Comparison of ENCODE assay signal across 16 cellular contexts in genomic region chr21:39634507-39634906, GRCh38. TPM values are rescaled to one million over a fixed set of nuclear protein-coding genes. Genes with fewer than 3 reads are reported as not detected.
A peak's percentile ranks its signal among the peaks of the same experiment; 100 is the strongest.
DNase-seq lines count a peak whose midpoint lies in the region; ATAC-seq and TF ChIP-seq lines count a peak whose summit lies in the region.
"Had no signal": no experiment of that assay in that cellular context is flagged by ENCODE, and none has a peak within 500 bp of the region (broad histone marks: within the 10 kb centered on the region; RNA-seq: fewer than 3 reads in every experiment).

No MANE protein-coding gene starts in this region.

- H3K4me1 ChIP-seq in GM23248 (ENCODE audit: insufficient read depth) (peaks cover 29% of the 10 kb centered on the region), SJCRH30 (peaks cover 67% of the 10 kb centered on the region), osteoblast (ENCODE audit: insufficient read depth, low read length) (peaks cover 33% of the 10 kb centered on the region), GM23338 (ENCODE audit: insufficient read depth) (peaks cover 62% of the 10 kb centered on the region)

- H3K27ac ChIP-seq in GM23248 (peak overlapping the region; percentile 80; the same call in 1 of the 2 replicates), SJCRH30 (peak overlapping the region; percentile 54), epithelial cell of prostate (peak overlapping the region; percentile 96), osteoblast (ENCODE audit: low read depth, low read length) (peak overlapping the region; percentile 90), GM23338 (ENCODE audit: low read depth) (no peak overlapping the region)
- H3K27ac ChIP-seq: HL-60 had no signal

- no peak overlapping the region for H3K4me3 Mint-ChIP-seq in GM23338
- no peak overlapping the region for H3K4me3 Mint-ChIP-seq in activated CD4-positive, alpha-beta memory T cell treated with anti-CD3 and anti-CD28 coated beads for 36 hours
- H3K4me3 Mint-ChIP-seq: CD14-positive monocyte had no signal

- H3K4me1 Mint-ChIP-seq in GM23338 = peaks cover 81% of the 10 kb centered on the region
- no peaks in the 10 kb centered on the region for H3K4me1 Mint-ChIP-seq in activated CD4-positive, alpha-beta memory T cell treated with anti-CD3 and anti-CD28 coated beads for 36 hours (ENCODE audit: low read depth)
- H3K4me1 Mint-ChIP-seq: CD14-positive monocyte had no signal

- H4K20me1 ChIP-seq in GM23248 (ENCODE audit: insufficient read depth) = no peaks in the 10 kb centered on the region
- no peaks in the 10 kb centered on the region for H4K20me1 ChIP-seq in osteoblast (ENCODE audit: insufficient read depth, low read length)
- H4K20me1 ChIP-seq in GM23338 (replicated peaks; ENCODE audit: insufficient read depth) = no peaks in the 10 kb centered on the region; the same call in 1 of the 2 replicates

- 84 to 89% methylated on average over 10 of the region's 10 CpGs for WGBS in GM23248 (ENCODE audit: low coverage in 1 of 2, low lambda C conversion rate in 2 of 2, missing lambda C conversion rate in 2 of 2), 2 experiments

- H3K36me3 Mint-ChIP-seq in GM23338 (ENCODE audit: low read depth) = peaks cover 42% of the 10 kb centered on the region
- H3K36me3 Mint-ChIP-seq in activated CD4-positive, alpha-beta memory T cell treated with anti-CD3 and anti-CD28 coated beads for 36 hours = no peaks in the 10 kb centered on the region
- H3K36me3 Mint-ChIP-seq: CD14-positive monocyte had no signal

- peaks cover 19% of the 10 kb centered on the region for H3K27me3 Mint-ChIP-seq in GM23338 (ENCODE audit: insufficient read depth, low read depth, poor library complexity)
- peaks cover 4% of the 10 kb centered on the region for H3K27me3 Mint-ChIP-seq in activated CD4-positive, alpha-beta memory T cell treated with anti-CD3 and anti-CD28 coated beads for 36 hours

- no peak overlapping the region for H3K9ac ChIP-seq in GM23248

- in situ Hi-C loops in GM23248 (cut with MboI) = no loop called here

- POLR2A ChIA-PET in activated CD4-positive, alpha-beta memory T cell treated with anti-CD3 and anti-CD28 coated beads for 36 hours (lab: Charles Lee) = no interaction called here

- DNase-seq in GM23248 = no peak
- no peak for DNase-seq in SJCRH30
- DNase-seq in epithelial cell of prostate (ENCODE audit: low read depth, low spot score) = no peak
- no peak for DNase-seq in osteoblast (ENCODE audit: insufficient read length, low spot score, missing footprints)
- DNase-seq in GM23338 (ENCODE audit: low spot score) = no peak
- no peak for DNase-seq in activated CD4-positive, alpha-beta memory T cell treated with anti-CD3 and anti-CD28 coated beads for 36 hours
- DNase-seq in A172 (ENCODE audit: low spot score) = no peak
- DNase-seq: Caco-2, NCI-H1417, NCI-H1930, NCI-H446, NCI-H69 had no signal

- TF ChIP-seq CTCF in osteoblast (IDR thresholded peaks at IDR 0.05; ENCODE audit: extremely low read depth, low read depth, low read length) (no peak), GM23338 (conservative IDR thresholded peaks at IDR 0.05; ENCODE audit: low read depth in 2 of 2) (no peak)

- H3K4me3 ChIP-seq in GM23248 (no peak overlapping the region), SJCRH30 (no peak overlapping the region), osteoblast (ENCODE audit: insufficient read depth, low read length) (no peak overlapping the region), GM23338 (no peak overlapping the region)

- H3K27me3 ChIP-seq in GM23248 (replicated peaks; ENCODE audit: insufficient read depth) (no peaks in the 10 kb centered on the region), SJCRH30 (no peaks in the 10 kb centered on the region), osteoblast (ENCODE audit: insufficient read depth, low read length) (no peaks in the 10 kb centered on the region), GM23338 (ENCODE audit: insufficient read depth) (no peaks in the 10 kb centered on the region)

- no peaks in the 10 kb centered on the region for H3K9me3 ChIP-seq in GM23248 (ENCODE audit: low read depth)
- no peaks in the 10 kb centered on the region for H3K9me3 ChIP-seq in SJCRH30 (replicated peaks)
- H3K9me3 ChIP-seq in osteoblast (ENCODE audit: low read depth, low read length) = no peaks in the 10 kb centered on the region
- H3K9me3 ChIP-seq: Caco-2 had no signal

- no peaks in the 10 kb centered on the region for H3K79me2 ChIP-seq in GM23248 (ENCODE audit: insufficient read depth)
- no peaks in the 10 kb centered on the region for H3K79me2 ChIP-seq in osteoblast (ENCODE audit: insufficient read depth, low read length)
- H3K79me2 ChIP-seq in GM23338 (replicated peaks; ENCODE audit: insufficient read depth) = peaks cover 100% of the 10 kb centered on the region

- H2AFZ ChIP-seq in GM23248 = no peak overlapping the region
- peak overlapping the region; percentile 70 for H2AFZ ChIP-seq in osteoblast (ENCODE audit: low read length)
- no peak overlapping the region for H2AFZ ChIP-seq in GM23338

- no peaks in the 10 kb centered on the region for H3K9me3 Mint-ChIP-seq in GM23338
- no peaks in the 10 kb centered on the region for H3K9me3 Mint-ChIP-seq in activated CD4-positive, alpha-beta memory T cell treated with anti-CD3 and anti-CD28 coated beads for 36 hours

- no peaks in the 10 kb centered on the region for H3K36me3 ChIP-seq in GM23248 (ENCODE audit: low read depth)
- H3K36me3 ChIP-seq in SJCRH30 = no peaks in the 10 kb centered on the region
- H3K36me3 ChIP-seq in osteoblast (ENCODE audit: insufficient read depth, low read length) = no peaks in the 10 kb centered on the region
- no peaks in the 10 kb centered on the region for H3K36me3 ChIP-seq in GM23338 (ENCODE audit: insufficient read depth)

- intact Hi-C loops in activated CD4-positive, alpha-beta memory T cell treated with anti-CD3 and anti-CD28 coated beads for 36 hours (cut with micrococcal nuclease) = no loop called here

- H3F3A ChIP-seq in GM23248 (ENCODE audit: insufficient read depth) (peaks cover 17% of the 10 kb centered on the region; the same call in 1 of the 2 replicates), GM23338 (replicated peaks; ENCODE audit: low read depth) (peaks cover 10% of the 10 kb centered on the region; the same call in 1 of the 2 replicates)

- ATAC-seq in GM23338 = no peak
- no peak for ATAC-seq in activated CD4-positive, CD25-positive, alpha-beta regulatory T cell treated with anti-CD3 and anti-CD28 coated beads, Interleukin-2, amount 50 U/mL, for 24 hours

- CTCF ChIA-PET in activated CD4-positive, alpha-beta memory T cell treated with anti-CD3 and anti-CD28 coated beads for 36 hours (lab: Charles Lee) = no interaction called here

- no peak overlapping the region for H3K27ac Mint-ChIP-seq in GM23338
- no peak overlapping the region for H3K27ac Mint-ChIP-seq in activated CD4-positive, alpha-beta memory T cell treated with anti-CD3 and anti-CD28 coated beads for 36 hours
- H3K27ac Mint-ChIP-seq: CD14-positive monocyte had no signal

- H3K9me2 ChIP-seq in GM23248 (ENCODE audit: insufficient read depth) = no peaks in the 10 kb centered on the region
- peaks cover 16% of the 10 kb centered on the region; the same call in 1 of the 2 replicates for H3K9me2 ChIP-seq in GM23338 (ENCODE audit: insufficient read depth)

- H3K4me2 ChIP-seq in GM23248 (ENCODE audit: unreplicated experiment) (no peak overlapping the region), osteoblast (ENCODE audit: insufficient read depth, low read length) (peak overlapping the region; percentile 62), GM23338 (no peak overlapping the region)

RNA-seq across cellular contexts. Expression of gene B3GALT5, which starts 21.8 kb away (rescaled TPM):
- not detected in 2 replicates for total RNA-seq in GM23248 (2014; rRNA removed; shearing (Covaris generic))
- not detected in 2 replicates for polyA plus RNA-seq in GM23248 (2016; fragmentation: Nextera tagmentation; extraction: Ambion mirVana)
- total RNA-seq in SJCRH30 (2014; rRNA removed; shearing (Covaris generic)) = 4.8 and 5.4 TPM in 2 replicates
- under 0.01 TPM in 2 replicates for total RNA-seq in osteoblast
- 31.7 and 37.5 TPM in 2 replicates for total RNA-seq in GM23338 (2014; rRNA removed; shearing (Covaris generic))
- polyA plus RNA-seq in GM23338 (2016; fragmentation: Nextera tagmentation; extraction: Ambion mirVana) = 6.2 TPM in 2 replicates
- not detected for total RNA-seq in activated CD4-positive, alpha-beta memory T cell treated with anti-CD3 and anti-CD28 coated beads for 36 hours
- total RNA-seq in A172 (2014; rRNA removed; shearing (Covaris generic)) = 0.14 and 0.48 TPM in 2 replicates
- total RNA-seq: SK-MEL-5 had no signal
- polyA plus RNA-seq: CD14-positive monocyte had no signal
